In the genomic region with DNA sequence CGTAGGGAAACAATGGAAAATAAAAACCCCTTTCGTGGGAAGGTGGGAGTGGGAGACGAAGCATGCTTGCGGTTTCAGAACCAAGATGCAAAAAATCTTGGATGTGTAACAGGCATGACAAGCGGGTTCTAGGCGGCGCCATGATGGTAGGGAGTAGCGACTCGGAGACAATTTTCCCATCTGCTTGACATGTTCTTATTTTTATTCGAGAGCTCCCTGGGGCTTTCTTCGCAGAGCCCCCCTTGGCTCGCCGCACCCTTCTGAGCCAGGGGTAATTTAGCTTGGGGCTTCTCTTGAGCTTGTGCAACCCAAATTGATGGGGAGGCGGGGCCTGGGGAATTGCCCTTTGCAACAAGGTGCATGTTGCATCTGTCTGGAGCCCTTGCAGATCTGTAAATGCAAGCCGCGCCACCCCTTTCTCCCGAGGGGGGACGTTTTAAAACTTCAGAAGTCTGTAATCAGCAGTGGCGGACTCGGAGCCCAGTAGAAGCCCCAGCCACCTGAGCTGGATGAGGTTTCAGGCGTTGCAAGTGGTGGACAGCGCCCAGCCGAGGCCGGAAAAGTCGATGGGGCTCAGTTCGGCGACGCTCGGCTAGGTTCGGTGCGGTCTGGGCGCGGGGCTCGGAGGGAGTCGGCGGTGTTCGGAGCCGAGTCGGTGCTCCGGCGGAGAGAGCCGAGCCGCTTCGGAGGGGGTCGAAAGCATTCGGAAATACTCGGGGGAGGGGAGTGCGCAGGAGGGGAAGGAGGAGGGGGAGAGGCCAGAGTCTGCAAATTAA, we compare ENCODE assay signal across 9 cellular contexts. TPM values are rescaled to one million over a fixed set of nuclear protein-coding genes. Genes with fewer than 3 reads are reported as not detected.
A peak's percentile ranks its signal among the peaks of the same experiment; 100 is the strongest.
DNase-seq lines count a peak whose midpoint lies in the region; ATAC-seq and TF ChIP-seq lines count a peak whose summit lies in the region.
"Had no signal": no experiment of that assay in that cellular context is flagged by ENCODE, and none has a peak within 500 bp of the region (broad histone marks: within the 10 kb centered on the region; RNA-seq: fewer than 3 reads in every experiment).

No MANE protein-coding gene starts in this region.

- H3K4me2 ChIP-seq in H9 (ENCODE audit: insufficient read depth, insufficient read length, low read length): peak overlapping the region; percentile 94

- DNase-seq in H9 (peak; percentile 93), NCI-H748 treated with DMSO at 0.1 percent for 48 hours (lab: John Stamatoyannopoulos, UW) (peak; percentile 66), activated gamma-delta T cell treated with Interleukin-2 at 50 U/mL for 16 hours (peak; percentile 59), fibroblast of the aortic adventitia (ENCODE audit: low read depth) (peak; percentile 22), naive B cell (peak; percentile 46)
- peak; percentile 49 for DNase-seq in stimulated activated CD8-positive, alpha-beta memory T cell treated with anti-CD3 and anti-CD28 coated beads, Interleukin-7, amount 100 ng/mL, for 24 hours (ENCODE audit: low read depth)

- TF ChIP-seq CTCF in H9 (conservative IDR thresholded peaks at IDR 0.05) (no peak), fibroblast of the aortic adventitia (IDR thresholded peaks at IDR 0.05; ENCODE audit: insufficient read depth, low read length) (no peak)

- no peak overlapping the region for H3K14ac ChIP-seq in H9 (ENCODE audit: insufficient read depth, low read length)

- H3K23ac ChIP-seq in H9 (ENCODE audit: insufficient read length, low read depth, low read length): no peak overlapping the region

- H3K79me1 ChIP-seq in H9 (ENCODE audit: insufficient read depth, low read depth, low read length, poor library complexity, severe bottlenecking): peaks cover 2% of the 10 kb centered on the region

- H2BK12ac ChIP-seq in H9 (ENCODE audit: insufficient read length, low read depth, low read length): no peak overlapping the region

- ATAC-seq in naive B cell (ENCODE audit: low read depth in 2 of 2) (peak; percentile 60 to 61), GM19023 (IDR thresholded peaks at IDR 0.05; ENCODE audit: unreplicated experiment) (no peak), HG03439 (IDR thresholded peaks at IDR 0.05; ENCODE audit: unreplicated experiment) (no peak)

- H3K27ac Mint-ChIP-seq in H9 (no peak overlapping the region), naive B cell (no peak overlapping the region)

- H3K79me2 ChIP-seq in H9 (ENCODE audit: insufficient read depth, low read length): no peaks in the 10 kb centered on the region

- H3K9me3 Mint-ChIP-seq in H9 (no peaks in the 10 kb centered on the region; a peak in 1 of 5 replicates), naive B cell (peaks cover 0 to 2% (median 0%) of the 10 kb centered on the region in 7 donors)

- no peak overlapping the region for H2AFZ ChIP-seq in H9 (ENCODE audit: low read length)

- no peak overlapping the region for H3K56ac ChIP-seq in H9 (ENCODE audit: insufficient read length, low read depth, low read length)

- peaks cover 28% of the 10 kb centered on the region for H3K23me2 ChIP-seq in H9 (ENCODE audit: insufficient read length, low read depth, low read length, poor library complexity, severe bottlenecking)

- peaks cover 23% of the 10 kb centered on the region; the same call in 1 of the 2 replicates for H3K4me1 ChIP-seq in H9 (ENCODE audit: insufficient read depth, low read length)

- no CpG with 5 or more reads among the region's 48 CpGs for WGBS in H9 (ENCODE audit: extremely low coverage, insufficient read length, low lambda C conversion rate)

- H3K27me3 Mint-ChIP-seq in H9 (ENCODE audit: low read depth) (peaks cover 42% of the 10 kb centered on the region), naive B cell (peaks cover 34 to 54% (median 44%) of the 10 kb centered on the region in 3 donors)

- no peaks in the 10 kb centered on the region for H3K9me3 ChIP-seq in H9 (ENCODE audit: control insufficient read depth, low read depth, low read length)

- H4K8ac ChIP-seq in H9 (replicated peaks; ENCODE audit: insufficient read length, low read depth, low read length): no peak overlapping the region

- H4K20me1 ChIP-seq in H9 (ENCODE audit: control insufficient read depth, insufficient read depth, insufficient read length): no peaks in the 10 kb centered on the region

- no peak overlapping the region for H2AK5ac ChIP-seq in H9 (ENCODE audit: insufficient read length, low read length)

- H3K9ac ChIP-seq in H9 (ENCODE audit: extremely low read depth, insufficient read length, low read length): no peak overlapping the region

- H3K18ac ChIP-seq in H9 (ENCODE audit: insufficient read length, low read depth, low read length): no peak overlapping the region

- no peaks in the 10 kb centered on the region; the same call in 1 of the 2 replicates for H3K27me3 ChIP-seq in H9 (ENCODE audit: insufficient read depth, low read length)

- H3K27ac ChIP-seq in H9 (ENCODE audit: insufficient read length, low read depth, low read length): no peak overlapping the region
- H3K27ac ChIP-seq: SK-N-MC had no signal

- H3T11ph ChIP-seq in H9 (ENCODE audit: low read length): no peak overlapping the region

- no peaks in the 10 kb centered on the region; a peak in 1 of 7 replicates for H3K36me3 Mint-ChIP-seq in H9 (ENCODE audit: insufficient read depth in 1 of 3, low read depth in 3 of 3)
- H3K36me3 Mint-ChIP-seq in naive B cell: no peaks in the 10 kb centered on the region

- no peak overlapping the region for H2BK15ac ChIP-seq in H9 (ENCODE audit: low read depth, low read length)

- H3K4ac ChIP-seq in H9 (ENCODE audit: low read depth, low read length): no peak overlapping the region

- no peak overlapping the region for H2BK20ac ChIP-seq in H9 (ENCODE audit: low read depth, low read length, poor library complexity, severe bottlenecking)

- H4K91ac ChIP-seq in H9 (ENCODE audit: insufficient read length, low read depth, low read length): no peak overlapping the region

- no peak overlapping the region for H2BK5ac ChIP-seq in H9 (ENCODE audit: insufficient read length, low read length)

- H2BK120ac ChIP-seq in H9 (ENCODE audit: low read depth, low read length, poor library complexity, severe bottlenecking): no peak overlapping the region

- no peak overlapping the region for H4K5ac ChIP-seq in H9 (ENCODE audit: insufficient read length, low read depth, low read length)

- H3K4me3 ChIP-seq in fibroblast of the aortic adventitia (ENCODE audit: low read depth, low read length): no peak overlapping the region
- H3K4me3 ChIP-seq: SK-N-MC had no signal

- peaks cover 52 to 65% of the 10 kb centered on the region in 2 experiments for H3K4me1 Mint-ChIP-seq in H9
- H3K4me1 Mint-ChIP-seq in naive B cell: peaks cover 29 to 41% (median 29%) of the 10 kb centered on the region in 3 donors

- peak overlapping the region; percentile 45 to 85 for H3K4me3 Mint-ChIP-seq in H9
- H3K4me3 Mint-ChIP-seq in naive B cell: peak overlapping the region; percentile 31 to 87 (median 76)

RNA-seq across cellular contexts. Expression of a gene that starts 2.9 kb away (rescaled TPM):
- total RNA-seq in H9 (2021): 16.9 and 17.0 TPM in 2 replicates
- 0.09 TPM in 1 of 2 replicates, not detected in the other for total RNA-seq in fibroblast of the aortic adventitia (ENCODE audit: low replicate concordance)
- polyA plus RNA-seq in naive B cell (ENCODE audit: low read depth in 6 of 6): under 1 TPM in 2 of 6 donors, not detected in 4; 0.07 to 0.55 TPM

Comparison
In these comparisons a context has a peak if more than half of its experiments do, and no peak if none do; other contexts are left out.
1. DNase-seq: peak in every context shown above with its lines; median percentile 93 in H9; 66 in NCI-H748 treated with DMSO at 0.1 percent for 48 hours; 59 in activated gamma-delta T cell treated with Interleukin-2 at 50 U/mL for 16 hours; 49 in stimulated activated CD8-positive, alpha-beta memory T cell treated with anti-CD3 and anti-CD28 coated beads, Interleukin-7, amount 100 ng/mL, for 24 hours; 46 in naive B cell; 22 in fibroblast of the aortic adventitia.
2. ATAC-seq: peak in naive B cell (2 of 2); none in GM19023 (single experiment) and HG03439 (single experiment).
3. RNA of a gene that starts 2.9 kb away (total RNA-seq): 16.9 to 17.0 TPM in H9; 0.09 TPM in fibroblast of the aortic adventitia; every median in the first group is over 10 times any median in the second.